1 cellular context compared by ENCODE assay signal in genomic region chr1:94301186-94301585, GRCh38.
TF ChIP-seq lines count a peak whose summit lies in the region.

No MANE protein-coding gene starts in this region.

TF ChIP-seq in GM23338, 12 proteins besides CTCF, POLR2A, EP300 and RAD21 (continued from another document):
- no peak for TF ChIP-seq REST (IDR thresholded peaks at IDR 0.05; ENCODE audit: unreplicated experiment)
- TF ChIP-seq POLR2AphosphoS5 (IDR thresholded peaks at IDR 0.05; ENCODE audit: low read depth): no peak
